ENCODE assay signal across 14 cellular contexts in genomic region chr21:40074710-40075109, GRCh38.
A peak's percentile ranks its signal among the peaks of the same experiment; 100 is the strongest.
DNase-seq lines count a peak whose midpoint lies in the region; ATAC-seq and TF ChIP-seq lines count a peak whose summit lies in the region.
"Had no signal": no experiment of that assay in that cellular context is flagged by ENCODE, and none has a peak within 500 bp of the region (broad histone marks: within the 10 kb centered on the region; RNA-seq: fewer than 3 reads in every experiment).

No MANE protein-coding gene starts in this region.

- BruUV-seq in MCF 10A (replicated peaks; lab: Mats Ljungman, UMichigan) = no TSS peak

- no peak for ATAC-seq in Right ventricle myocardium inferior
- no peak for ATAC-seq in HG02798 (IDR thresholded peaks at IDR 0.05; ENCODE audit: poor library complexity, unreplicated experiment)
- ATAC-seq: HepG2 had no signal

- no peak overlapping the region for H3K27ac Mint-ChIP-seq in MCF 10A (ENCODE audit: low read depth, unreplicated experiment)

- H3K36me3 ChIP-seq in left ventricle myocardium inferior (no peaks in the 10 kb centered on the region), rectal smooth muscle tissue (ENCODE audit: control insufficient read depth, insufficient read depth, low read length) (no peaks in the 10 kb centered on the region)
- H3K36me3 ChIP-seq: BLaER1, HAP-1 had no signal

- H3K4me1 Mint-ChIP-seq in MCF 10A (ENCODE audit: insufficient read depth, unreplicated experiment) = no peaks in the 10 kb centered on the region
- H3K4me1 Mint-ChIP-seq: CD8-positive, alpha-beta memory T cell had no signal

- H3K4me1 ChIP-seq in left ventricle myocardium inferior = peaks cover 10% of the 10 kb centered on the region
- H3K4me1 ChIP-seq in rectal smooth muscle tissue (ENCODE audit: control insufficient read depth, insufficient read depth, low read length) = peaks cover 4% of the 10 kb centered on the region
- H3K4me1 ChIP-seq: BLaER1, HAP-1 had no signal

- H3K27ac ChIP-seq in left ventricle myocardium inferior (replicated peaks) = peak overlapping the region; percentile 81
- peak overlapping the region; percentile 63 for H3K27ac ChIP-seq in rectal smooth muscle tissue (ENCODE audit: low read depth, low read length)
- H3K27ac ChIP-seq: 22Rv1, BLaER1 had no signal

- H3K36me3 Mint-ChIP-seq in MCF 10A (ENCODE audit: insufficient read depth, unreplicated experiment) = no peaks in the 10 kb centered on the region
- H3K36me3 Mint-ChIP-seq: CD8-positive, alpha-beta memory T cell had no signal

- H3K9me3 Mint-ChIP-seq in MCF 10A (ENCODE audit: unreplicated experiment) = peaks cover 12% of the 10 kb centered on the region

- in situ Hi-C loops in T47D (cut with HindIII; ENCODE audit: low pct_unique_long_range_greater_than_20kb, low sequenced_read_pairs) = no loop called here

- no peak overlapping the region for H3K9ac ChIP-seq in rectal smooth muscle tissue (ENCODE audit: low read length)
- H3K9ac ChIP-seq: BLaER1 had no signal

- TF ChIP-seq CTCF in MCF 10A (IDR thresholded peaks at IDR 0.05; ENCODE audit: unreplicated experiment) (no peak), left ventricle myocardium inferior (IDR thresholded peaks at IDR 0.05; ENCODE audit: borderline replicate concordance) (no peak)

- DNase-seq in T47D (ENCODE audit: low read depth in 1 of 2, low spot score in 1 of 2) (peak; percentile 60 to 85), MCF 10A (ENCODE audit: unreplicated experiment) (no peak), left ventricle myocardium inferior (no peak), Right ventricle myocardium inferior (ENCODE audit: missing footprints) (no peak)
- DNase-seq in stimulated activated CD4-positive, alpha-beta T cell treated with anti-CD3 and anti-CD28 coated beads, Interleukin-12 subunit alpha, Interleukin-12 subunit beta, amount 100 ng/mL, for 4 hours = no peak
- DNase-seq: AML-193; CD8-positive, alpha-beta memory T cell; DMS53 had no signal

- no peak overlapping the region for H3K4me3 Mint-ChIP-seq in MCF 10A (ENCODE audit: unreplicated experiment)
- H3K4me3 Mint-ChIP-seq: CD8-positive, alpha-beta memory T cell had no signal

- CTCF ChIA-PET in MCF 10A (lab: Yijun Ruan, JAX) = interaction anchor here (1.0 kb wide), 1 partner anchor 1059 kb away, joined by 3 read pairs; no protein-coding TSS in a partner anchor

- intact Hi-C loops in MCF 10A (cut with micrococcal nuclease) (no loop called here), left ventricle myocardium inferior (cut with micrococcal nuclease) (no loop called here), Right ventricle myocardium inferior (cut with DNase I) (no loop called here)

- H3K27me3 Mint-ChIP-seq in MCF 10A (ENCODE audit: insufficient read depth, unreplicated experiment) = no peaks in the 10 kb centered on the region
- H3K27me3 Mint-ChIP-seq: CD8-positive, alpha-beta memory T cell had no signal

- no peaks in the 10 kb centered on the region for H3K9me3 ChIP-seq in left ventricle myocardium inferior (replicated peaks)
- H3K9me3 ChIP-seq: BLaER1, HAP-1 had no signal

- no peak overlapping the region for H3K4me3 ChIP-seq in left ventricle myocardium inferior
- H3K4me3 ChIP-seq in rectal smooth muscle tissue (ENCODE audit: low read length) = no peak overlapping the region
- H3K4me3 ChIP-seq: BLaER1, HAP-1 had no signal

- POLR2A ChIA-PET in MCF 10A (lab: Yijun Ruan, JAX) = no interaction called here

- H3K27me3 ChIP-seq in left ventricle myocardium inferior (ENCODE audit: low read depth) (no peaks in the 10 kb centered on the region), rectal smooth muscle tissue (ENCODE audit: control insufficient read depth, insufficient read depth, low read length) (no peaks in the 10 kb centered on the region)
- H3K27me3 ChIP-seq: BLaER1 had no signal

Comparison
In these comparisons a context has a peak if more than half of its experiments do, and no peak if none do; other contexts are left out.
1. DNase-seq: peak in T47D (2 of 2); none in MCF 10A (single experiment), left ventricle myocardium inferior (single experiment), Right ventricle myocardium inferior (single experiment) and stimulated activated CD4-positive, alpha-beta T cell treated with anti-CD3 and anti-CD28 coated beads, Interleukin-12 subunit alpha, Interleukin-12 subunit beta, amount 100 ng/mL, for 4 hours (single experiment).